In genomic region chr15:34987623-34987981, GRCh38 we compare ENCODE assay signal across 8 cellular contexts. TPM values are rescaled to one million over a fixed set of nuclear protein-coding genes. Genes with fewer than 3 reads are reported as not detected.
DNase-seq lines count a peak whose midpoint lies in the region; ATAC-seq and TF ChIP-seq lines count a peak whose summit lies in the region.

No MANE protein-coding gene starts in this region.

- in situ Hi-C loops in mammary epithelial cell (cut with MboI; ENCODE audit: low sequenced_read_pairs in 2 of 2) = no loop called here

- under 1% methylated on average over 11 of the region's 13 CpGs for WGBS in mammary epithelial cell (ENCODE audit: low coverage, missing lambda C conversion rate)
- 0% methylated on average over 4 to 7 of the region's 13 CpGs for WGBS in mesodermal cell (ENCODE audit: insufficient coverage in 2 of 2), 2 experiments

- no peak for DNase-seq in CD4-positive, alpha-beta T cell
- DNase-seq in mammary epithelial cell (no peak), MV-4-11 (lab: John Stamatoyannopoulos, UW) (no peak), GM10248 (ENCODE audit: extremely low spot score) (no peak), HEK293T (ENCODE audit: extremely low spot score) (no peak)

- peaks cover 52% of the 10 kb centered on the region for H3K79me2 ChIP-seq in mammary epithelial cell (ENCODE audit: insufficient read depth, low read length)

- H3K4me1 Mint-ChIP-seq in CD4-positive, alpha-beta T cell (ENCODE audit: low read depth) = peaks cover 55% of the 10 kb centered on the region

- peak overlapping the region; percentile 97 for H3K4me2 ChIP-seq in mammary epithelial cell (ENCODE audit: insufficient read depth, low read depth, low read length)

- POLR2A ChIA-PET in CD4-positive, alpha-beta T cell (lab: Charles Lee) = interaction anchor here (0.7 to 4.7 kb wide), 17 partner anchors 10 to 948 kb away, joined by 3 to 166 read pairs (median 4); partner anchors contain the start of genes AQR, AVEN, EMC4 and EMC7
- POLR2A ChIA-PET in GM10248 (lab: Yijun Ruan, JAX) = interaction anchor here (0.6 to 2.6 kb wide), 2 partner anchors 18 to 127 kb away, joined by 3 to 16 read pairs; partner anchors contain the start of gene AQR
- POLR2A ChIA-PET in HEK293T (lab: Yijun Ruan, JAX) = interaction anchor here (1.4 to 3.4 kb wide), 7 partner anchors 11 to 68 kb away, joined by 3 to 75 read pairs (median 11); partner anchors contain the start of gene AQR

- H4K20me1 ChIP-seq in mammary epithelial cell (ENCODE audit: insufficient read depth, low read length) = no peaks in the 10 kb centered on the region

- H3K27ac ChIP-seq in CD4-positive, alpha-beta T cell (ENCODE audit: low read depth, low read length) = peak overlapping the region; percentile 93
- H3K27ac ChIP-seq in mammary epithelial cell (ENCODE audit: insufficient read depth, low read depth, low read length) = peak overlapping the region; percentile 97
- peak overlapping the region; percentile 86 for H3K27ac ChIP-seq in mesodermal cell (ENCODE audit: low read depth, low read length, severe bottlenecking)

- no peaks in the 10 kb centered on the region for H3K27me3 ChIP-seq in CD4-positive, alpha-beta T cell (ENCODE audit: control insufficient read depth, insufficient read depth, low read length)
- no peaks in the 10 kb centered on the region for H3K27me3 ChIP-seq in mammary epithelial cell (ENCODE audit: insufficient read depth, low read length)

- H3K4me1 ChIP-seq in mammary epithelial cell (ENCODE audit: insufficient read depth, low read length) (peaks cover 26% of the 10 kb centered on the region), mesodermal cell (ENCODE audit: control insufficient read depth, insufficient read depth, low read length, poor library complexity, severe bottlenecking) (no peaks in the 10 kb centered on the region)

- no TSS peak for BruUV-seq in mammary epithelial cell (replicated peaks; lab: Mats Ljungman, UMichigan)

- no peak for ATAC-seq in CD4-positive, alpha-beta T cell (ENCODE audit: poor library complexity)
- ATAC-seq in HG03196 (IDR thresholded peaks at IDR 0.05; ENCODE audit: unreplicated experiment) = peak; percentile 1
- ATAC-seq in GM19452 (IDR thresholded peaks at IDR 0.05; ENCODE audit: unreplicated experiment) = no peak

- no peaks in the 10 kb centered on the region for H3K27me3 Mint-ChIP-seq in CD4-positive, alpha-beta T cell

- H3K36me3 Mint-ChIP-seq in CD4-positive, alpha-beta T cell (ENCODE audit: low read depth) = peaks cover 47% of the 10 kb centered on the region

- peak overlapping the region; percentile 99 for H3K4me3 Mint-ChIP-seq in CD4-positive, alpha-beta T cell

- dilution Hi-C loops in mammary epithelial cell (cut with HindIII; ENCODE audit: low sequenced_read_pairs) = no loop called here

- H3K9ac ChIP-seq in mammary epithelial cell (ENCODE audit: insufficient read depth, low read length) = peak overlapping the region; percentile 98

- CTCF ChIA-PET in CD4-positive, alpha-beta T cell (lab: Charles Lee) = interaction anchor here (5.8 kb wide), 1 partner anchor 18 kb away, joined by 60 read pairs; the partner anchor contains the start of gene AQR
- CTCF ChIA-PET in mammary epithelial cell (lab: Charles Lee; ENCODE audit: low non-redundant PET) = interaction anchor here (0.9 kb wide), 1 partner anchor 18 kb away, joined by 13 read pairs; the partner anchor contains the start of gene AQR
- CTCF ChIA-PET in GM10248 (lab: Yijun Ruan, JAX) = interaction anchor here (1.2 to 1.9 kb wide), 5 partner anchors 10 to 18 kb away, joined by 3 to 14 read pairs (median 4); partner anchors contain the start of gene AQR
- CTCF ChIA-PET in HEK293T (lab: Yijun Ruan, JAX) = no interaction called here

- H2AFZ ChIP-seq in mammary epithelial cell (ENCODE audit: low read depth, low read length) = peak overlapping the region; percentile 100

- H3K4me3 ChIP-seq in mammary epithelial cell (replicated peaks in 1 of 3; ENCODE audit: insufficient read depth in 1 of 3, low read depth in 2 of 3, low read length in 3 of 3) (peak overlapping the region; percentile 82 to 94 (median 89)), mesodermal cell (ENCODE audit: extremely low read depth, insufficient read depth, low read length, poor library complexity, severe bottlenecking) (peak overlapping the region; percentile 92)

- H3K36me3 ChIP-seq in mammary epithelial cell (ENCODE audit: insufficient read depth, low read length) (peaks cover 8% of the 10 kb centered on the region), mesodermal cell (ENCODE audit: control insufficient read depth, insufficient read depth, low read length) (peaks cover 35% of the 10 kb centered on the region)

- H3K9me3 ChIP-seq in CD4-positive, alpha-beta T cell (ENCODE audit: control insufficient read depth, low read length) = no peaks in the 10 kb centered on the region
- H3K9me3 ChIP-seq in mammary epithelial cell (replicated peaks; ENCODE audit: insufficient read depth, low read length) (no peaks in the 10 kb centered on the region), mesodermal cell (ENCODE audit: control insufficient read depth, low read length) (no peaks in the 10 kb centered on the region)

- no peaks in the 10 kb centered on the region for H3K9me3 Mint-ChIP-seq in CD4-positive, alpha-beta T cell

- peak overlapping the region; percentile 98 for H3K27ac Mint-ChIP-seq in CD4-positive, alpha-beta T cell

- intact Hi-C loops in CD4-positive, alpha-beta T cell (cut with DNase I, micrococcal nuclease) = loop anchor here in 1 of 2 experiments (5.0 kb wide), 5 partner anchors 560 to 950 kb away; partner anchors contain the start of genes AVEN, DPH6, EMC7 and NOP10
- intact Hi-C loops in mammary epithelial cell (cut with micrococcal nuclease) = no loop called here

- no peak for TF ChIP-seq CTCF in CD4-positive, alpha-beta T cell (IDR thresholded peaks at IDR 0.05)
- TF ChIP-seq CTCF in mammary epithelial cell (conservative IDR thresholded peaks at IDR 0.05 in 1 of 2, IDR thresholded peaks at IDR 0.05 in 1 of 2; ENCODE audit: extremely low read depth in 1 of 2, insufficient read depth in 1 of 2, low read depth in 1 of 2, low read length in 2 of 2) (no peak), GM10248 (IDR thresholded peaks at IDR 0.05; ENCODE audit: control extremely low read depth, extremely low read depth, low read depth, missing control alignments) (no peak)

TF ChIP-seq in HEK293T, 16 proteins besides CTCF, POLR2A, EP300 and RAD21:
- no peak for TF ChIP-seq FOXK2 (IDR thresholded peaks at IDR 0.05)
- TF ChIP-seq LEF1 (IDR thresholded peaks at IDR 0.05; ENCODE audit: borderline replicate concordance) = no peak
- TF ChIP-seq PKNOX1 (IDR thresholded peaks at IDR 0.05) = no peak
- TF ChIP-seq NFRKB (IDR thresholded peaks at IDR 0.05) = no peak
- TF ChIP-seq CTBP1 (IDR thresholded peaks at IDR 0.05; ENCODE audit: borderline replicate concordance) = no peak
- no peak for TF ChIP-seq ZNF384 (IDR thresholded peaks at IDR 0.05)
- TF ChIP-seq ARNT (IDR thresholded peaks at IDR 0.05) = no peak
- no peak for TF ChIP-seq TARDBP (IDR thresholded peaks at IDR 0.05)
- no peak for TF ChIP-seq ELF4 (IDR thresholded peaks at IDR 0.05)
- no peak for TF ChIP-seq FOXM1 (IDR thresholded peaks at IDR 0.05; ENCODE audit: borderline replicate concordance)
- no peak for TF ChIP-seq FOXA1 (IDR thresholded peaks at IDR 0.05)
- no peak for TF ChIP-seq L3MBTL2 (conservative IDR thresholded peaks at IDR 0.05)
- no peak for TF ChIP-seq SUZ12 (IDR thresholded peaks at IDR 0.05)
- TF ChIP-seq SP1 (IDR thresholded peaks at IDR 0.05) = no peak
- no peak for TF ChIP-seq BHLHE40 (IDR thresholded peaks at IDR 0.05; ENCODE audit: borderline replicate concordance)

RNA-seq across cellular contexts. Expression of gene ZNF770, which starts 0.5 kb away (rescaled TPM):
- total RNA-seq in CD4-positive, alpha-beta T cell = 10 to 100 TPM; 35.4 to 37.9 TPM
- 10 to 100 TPM; 41.7 to 45.3 TPM for total RNA-seq in mammary epithelial cell
- polyA plus RNA-seq in mammary epithelial cell = 14.2 TPM
- 8.1 TPM for polyA minus RNA-seq in mammary epithelial cell
- 22.2 TPM for polyA plus RNA-seq in mesodermal cell (2013, experiment 1 of 2)
- 27.5 TPM for polyA plus RNA-seq in mesodermal cell (2013, experiment 2 of 2)

RNA-seq across cellular contexts. Expression of gene AQR, which starts 18.1 kb away (rescaled TPM):
- 10 to 100 TPM; 40.4 to 40.7 TPM for total RNA-seq in CD4-positive, alpha-beta T cell
- 10 to 100 TPM; 24.8 to 30.0 TPM for total RNA-seq in mammary epithelial cell
- 19.6 TPM for polyA plus RNA-seq in mammary epithelial cell
- polyA minus RNA-seq in mammary epithelial cell = 12.6 TPM
- polyA plus RNA-seq in mesodermal cell (2013, experiment 1 of 2) = 33.0 TPM
- 36.7 TPM for polyA plus RNA-seq in mesodermal cell (2013, experiment 2 of 2)
